ENCODE assay signal across 36 cellular contexts in the genomic region with DNA sequence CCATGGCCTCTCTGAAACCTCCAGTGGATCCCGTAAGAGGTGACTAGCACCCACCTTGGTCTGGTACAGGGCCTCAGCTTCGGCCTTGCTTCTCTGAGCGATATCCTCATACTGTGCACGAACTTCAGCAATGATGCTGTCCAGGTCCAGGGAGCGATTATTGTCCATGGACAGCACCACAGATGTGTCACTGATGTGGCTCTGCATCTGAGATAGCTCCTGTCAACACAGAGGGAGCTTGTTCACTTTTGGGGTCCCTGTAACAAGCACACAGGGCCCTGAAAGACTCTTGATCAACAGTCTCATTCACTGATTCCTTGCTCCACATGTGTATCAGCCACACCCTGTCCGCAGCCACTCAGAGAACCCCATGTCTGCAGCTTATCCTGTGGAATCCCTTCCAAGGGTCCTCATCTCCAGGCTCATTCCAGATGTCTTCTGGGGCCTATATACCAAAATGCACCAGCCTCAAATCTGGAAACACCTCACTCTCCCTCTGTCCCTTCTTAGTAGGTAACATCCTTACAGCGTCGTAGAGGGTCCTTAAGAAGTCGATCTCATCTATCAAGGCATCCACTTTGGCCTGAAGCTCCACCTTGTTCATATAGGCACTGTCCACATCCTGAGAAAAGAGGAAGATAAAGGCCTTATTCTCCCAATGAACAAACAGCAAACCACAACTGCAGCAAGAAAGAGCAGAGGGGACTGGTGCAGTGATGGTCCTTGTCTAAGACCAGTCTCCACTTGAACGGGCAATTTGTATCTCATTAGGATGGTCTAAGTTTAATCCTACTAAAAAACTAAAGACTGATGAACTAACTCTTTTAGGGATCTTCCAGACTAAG. TPM values are rescaled to one million over a fixed set of nuclear protein-coding genes. Genes with fewer than 3 reads are reported as not detected.
"Had no signal": no experiment of that assay in that cellular context is flagged by ENCODE, and none has a peak within 500 bp of the region (broad histone marks: within the 10 kb centered on the region; RNA-seq: fewer than 3 reads in every experiment).

No MANE protein-coding gene starts in this region.

- FAIRE-seq: K562, TTC549 had no signal

- H3K4me1 ChIP-seq: ascending aorta had no signal

- H3K27ac ChIP-seq: ascending aorta, PC-9, SK-N-MC, VCaP had no signal

- H3K36me3 ChIP-seq: ascending aorta had no signal

- H3K36me3 Mint-ChIP-seq: activated CD4-positive, alpha-beta memory T cell treated with anti-CD3 and anti-CD28 coated beads for 36 hours; activated CD8-positive, alpha-beta memory T cell treated with anti-CD3 and anti-CD28 coated beads, Interleukin-2, amount 10 ng/mL, durations not matched to agents 7 days and 5 days; activated naive CD8-positive, alpha-beta T cell treated with anti-CD3 and anti-CD28 coated beads, Interleukin-2, amount 10 ng/mL, durations not matched to agents 7 days and 5 days had no signal

- H3K4me3 ChIP-seq: ascending aorta, K562, PC-9, SK-N-MC had no signal

- H3K27ac Mint-ChIP-seq: activated B cell treated with CpG ODN at 0.5 μM for 24 hours; activated CD4-positive, alpha-beta memory T cell treated with anti-CD3 and anti-CD28 coated beads for 36 hours; activated CD8-positive, alpha-beta memory T cell treated with anti-CD3 and anti-CD28 coated beads, Interleukin-2, amount 10 ng/mL, durations not matched to agents 7 days and 5 days; activated naive CD8-positive, alpha-beta T cell treated with anti-CD3 and anti-CD28 coated beads, Interleukin-2, amount 10 ng/mL, durations not matched to agents 7 days and 5 days; T-helper 1 cell treated with Interleukin-12 subunit alpha and Interleukin-12 subunit beta and Interleukin-4 antibody, amounts not matched to agents 30 μg/mL and 1 μg/mL, for 36 hours; T-helper 2 cell treated with Interferon-gamma antibody and Interleukin-4, amounts not matched to agents 5 μg/mL and 100 μg/mL, for 36 hours had no signal

- H3K27me3 ChIP-seq: ascending aorta had no signal

- H3K4me1 Mint-ChIP-seq: activated B cell treated with CpG ODN at 0.5 μM for 24 hours had no signal

- DNase-seq: activated B cell treated with CpG ODN at 0.5 μM for 24 hours; activated CD4-positive, alpha-beta memory T cell treated with anti-CD3 and anti-CD28 coated beads for 36 hours; activated CD4-positive, alpha-beta T cell treated with anti-CD3 and anti-CD28 coated beads for 4 hours; activated CD4-positive, alpha-beta T cell treated with anti-CD3 and anti-CD28 coated beads, Interleukin-2, amount 50 U/mL, for 1 hour; activated CD4-positive, CD25-positive, alpha-beta regulatory T cell treated with anti-CD3 and anti-CD28 coated beads, Interleukin-2, amount 50 U/mL, for 72 hours; activated CD8-positive, alpha-beta memory T cell treated with anti-CD3 and anti-CD28 coated beads for 24 hours; activated CD8-positive, alpha-beta memory T cell treated with anti-CD3 and anti-CD28 coated beads, Interleukin-2, amount 10 ng/mL, durations not matched to agents 7 days and 5 days; activated CD8-positive, alpha-beta memory T cell treated with anti-CD3 and anti-CD28 coated beads, Interleukin-2, amount 50 U/mL, for 48 hours; activated gamma-delta T cell; activated naive CD4-positive, alpha-beta T cell treated with Interleukin-2 at 50 U/mL for 16 hours; activated naive CD8-positive, alpha-beta T cell treated with anti-CD3 and anti-CD28 coated beads, Interleukin-2, amount 10 ng/mL, durations not matched to agents 7 days and 5 days; activated T-cell treated with anti-CD3 and anti-CD28 coated beads, Interleukin-2, amount 50 U/mL, for 48 hours; amygdala; IMR-90; Karpas-422; NCI-H1105; NCI-H1436; NCI-H1694; NCI-H1930; NCI-H2081 treated with DMSO at 0.1 percent for 48 hours; NCI-H226; NCI-H446 treated with DMSO at 0.1 percent for 48 hours; NCI-H524; PC-9; Right ventricle myocardium superior had no signal

- H3K9me3 Mint-ChIP-seq: activated B cell treated with CpG ODN at 0.5 μM for 24 hours; activated CD4-positive, alpha-beta memory T cell treated with anti-CD3 and anti-CD28 coated beads for 36 hours; activated naive CD4-positive, alpha-beta T cell treated with anti-CD3 and anti-CD28 coated beads, Interleukin-2, amount 50 U/mL, for 24 hours; activated naive CD8-positive, alpha-beta T cell treated with anti-CD3 and anti-CD28 coated beads, Interleukin-2, amount 10 ng/mL, durations not matched to agents 7 days and 5 days; T-helper 1 cell treated with Interleukin-12 subunit alpha and Interleukin-12 subunit beta and Interleukin-4 antibody, amounts not matched to agents 30 μg/mL and 1 μg/mL, for 36 hours; T-helper 2 cell treated with Interferon-gamma antibody and Interleukin-4, amounts not matched to agents 5 μg/mL and 100 μg/mL, for 36 hours had no signal

- H3K4me3 Mint-ChIP-seq: activated B cell treated with CpG ODN at 0.5 μM for 24 hours; activated CD4-positive, alpha-beta memory T cell treated with anti-CD3 and anti-CD28 coated beads for 36 hours; activated CD8-positive, alpha-beta memory T cell treated with anti-CD3 and anti-CD28 coated beads, Interleukin-2, amount 10 ng/mL, durations not matched to agents 7 days and 5 days; activated naive CD4-positive, alpha-beta T cell treated with anti-CD3 and anti-CD28 coated beads, Interleukin-2, amount 50 U/mL, for 24 hours; activated naive CD8-positive, alpha-beta T cell treated with anti-CD3 and anti-CD28 coated beads, Interleukin-2, amount 10 ng/mL, durations not matched to agents 7 days and 5 days; T-helper 1 cell treated with Interleukin-12 subunit alpha and Interleukin-12 subunit beta and Interleukin-4 antibody, amounts not matched to agents 30 μg/mL and 1 μg/mL, for 36 hours; T-helper 2 cell treated with Interferon-gamma antibody and Interleukin-4, amounts not matched to agents 5 μg/mL and 100 μg/mL, for 36 hours had no signal

- H3K9me3 ChIP-seq: ascending aorta had no signal

RNA-seq across cellular contexts. Expression of a gene that starts 3.5 kb away (rescaled TPM):
- total RNA-seq: activated B cell treated with CpG ODN at 0.5 μM for 24 hours; activated CD4-positive, alpha-beta memory T cell treated with anti-CD3 and anti-CD28 coated beads for 36 hours; activated CD8-positive, alpha-beta memory T cell treated with anti-CD3 and anti-CD28 coated beads, Interleukin-2, amount 10 ng/mL, durations not matched to agents 7 days and 5 days; activated naive CD8-positive, alpha-beta T cell treated with anti-CD3 and anti-CD28 coated beads, Interleukin-2, amount 10 ng/mL, durations not matched to agents 7 days and 5 days; ascending aorta; cardiac septum; IMR-90; K562; MCF 10A; OCI-LY7; Right ventricle myocardium superior had no signal

RNA-seq across cellular contexts. Expression of a gene that starts 15.3 kb away (rescaled TPM):
- total RNA-seq: activated B cell treated with CpG ODN at 0.5 μM for 24 hours; activated CD4-positive, alpha-beta memory T cell treated with anti-CD3 and anti-CD28 coated beads for 36 hours; activated CD8-positive, alpha-beta memory T cell treated with anti-CD3 and anti-CD28 coated beads, Interleukin-2, amount 10 ng/mL, durations not matched to agents 7 days and 5 days; activated naive CD8-positive, alpha-beta T cell treated with anti-CD3 and anti-CD28 coated beads, Interleukin-2, amount 10 ng/mL, durations not matched to agents 7 days and 5 days; ascending aorta; cardiac septum; IMR-90; K562; MCF 10A; OCI-LY7; PC-9; Right ventricle myocardium superior had no signal

RNA-seq across cellular contexts. Expression of a gene that starts 21.5 kb away (rescaled TPM):
- total RNA-seq: activated B cell treated with CpG ODN at 0.5 μM for 24 hours; activated CD4-positive, alpha-beta memory T cell treated with anti-CD3 and anti-CD28 coated beads for 36 hours; activated CD8-positive, alpha-beta memory T cell treated with anti-CD3 and anti-CD28 coated beads, Interleukin-2, amount 10 ng/mL, durations not matched to agents 7 days and 5 days; activated naive CD8-positive, alpha-beta T cell treated with anti-CD3 and anti-CD28 coated beads, Interleukin-2, amount 10 ng/mL, durations not matched to agents 7 days and 5 days; ascending aorta; cardiac septum; K562; MCF 10A; OCI-LY7; Right ventricle myocardium superior had no signal

RNA-seq across cellular contexts. Expression of a gene that starts 41.7 kb away (rescaled TPM):
- total RNA-seq: activated B cell treated with CpG ODN at 0.5 μM for 24 hours; activated CD4-positive, alpha-beta memory T cell treated with anti-CD3 and anti-CD28 coated beads for 36 hours; activated naive CD8-positive, alpha-beta T cell treated with anti-CD3 and anti-CD28 coated beads, Interleukin-2, amount 10 ng/mL, durations not matched to agents 7 days and 5 days; ascending aorta; cardiac septum; MCF 10A; OCI-LY7; Right ventricle myocardium superior had no signal

RNA-seq across cellular contexts. Expression of a gene that starts 56.4 kb away (rescaled TPM):
- total RNA-seq: activated B cell treated with CpG ODN at 0.5 μM for 24 hours; activated CD4-positive, alpha-beta memory T cell treated with anti-CD3 and anti-CD28 coated beads for 36 hours; activated CD8-positive, alpha-beta memory T cell treated with anti-CD3 and anti-CD28 coated beads, Interleukin-2, amount 10 ng/mL, durations not matched to agents 7 days and 5 days; activated naive CD8-positive, alpha-beta T cell treated with anti-CD3 and anti-CD28 coated beads, Interleukin-2, amount 10 ng/mL, durations not matched to agents 7 days and 5 days; ascending aorta; cardiac septum; IMR-90; K562; MCF 10A; OCI-LY7; Right ventricle myocardium superior had no signal
